ENCODE assay signal across 8 cellular contexts in genomic region chr20:59560588-59561227, GRCh38. TPM values are rescaled to one million over a fixed set of nuclear protein-coding genes. Genes with fewer than 3 reads are reported as not detected.
DNase-seq lines count a peak whose midpoint lies in the region; ATAC-seq and TF ChIP-seq lines count a peak whose summit lies in the region.

No MANE protein-coding gene starts in this region.

- no peaks in the 10 kb centered on the region for H3K4me1 ChIP-seq in DND-41 (ENCODE audit: insufficient read depth, low read length)
- no peaks in the 10 kb centered on the region for H3K4me1 ChIP-seq in breast epithelium

- peaks cover 4% of the 10 kb centered on the region; the same call in 1 of the 2 replicates for H4K20me1 ChIP-seq in DND-41 (ENCODE audit: insufficient read depth, low read length)

- no peak overlapping the region for H3K27ac ChIP-seq in DND-41 (ENCODE audit: low read length)
- no peak overlapping the region for H3K27ac ChIP-seq in breast epithelium

- no peaks in the 10 kb centered on the region for H3K9me3 ChIP-seq in DND-41 (ENCODE audit: insufficient read depth, low read length, severe bottlenecking)
- no peaks in the 10 kb centered on the region for H3K9me3 ChIP-seq in breast epithelium

- intact Hi-C loops in breast epithelium (cut with DNase I; ENCODE audit: low total_unique reads), result no loop called here

- no peak overlapping the region for H3K9ac ChIP-seq in DND-41 (ENCODE audit: low read depth, low read length)

- H2AFZ ChIP-seq in DND-41 (ENCODE audit: low read depth, low read length), result no peak overlapping the region

- H3K4me2 ChIP-seq in DND-41 (ENCODE audit: insufficient read depth, low read length), result no peak overlapping the region

- no peak overlapping the region for H3K4me3 ChIP-seq in DND-41 (ENCODE audit: low read depth in 1 of 2, low read length in 2 of 2)
- H3K4me3 ChIP-seq in LNCaP clone FGC (ENCODE audit: low read depth, low read length), result no peak overlapping the region
- no peak overlapping the region for H3K4me3 ChIP-seq in breast epithelium

- ATAC-seq in DND-41 (ENCODE audit: insufficient read depth, low read depth) (no peak), GM18870 (IDR thresholded peaks at IDR 0.05; ENCODE audit: unreplicated experiment) (no peak)

- no peak for TF ChIP-seq POLR2A in breast epithelium (IDR thresholded peaks at IDR 0.05)

- H3K79me2 ChIP-seq in DND-41 (ENCODE audit: insufficient read depth, low read length), result no peaks in the 10 kb centered on the region

- TF ChIP-seq CTCF in DND-41 (IDR thresholded peaks at IDR 0.05; ENCODE audit: borderline replicate concordance, extremely low read depth, low read length, poor library complexity, severe bottlenecking), result peak; percentile 62
- TF ChIP-seq CTCF in LNCaP clone FGC (IDR thresholded peaks at IDR 0.05; ENCODE audit: control insufficient read depth, extremely low read depth, insufficient read depth), result peak; percentile 43; the same call in 1 of the 2 replicates
- peak in 2 of 3 donors; percentile 18 to 24 for TF ChIP-seq CTCF in breast epithelium (IDR thresholded peaks at IDR 0.05)

- H3K27me3 ChIP-seq in DND-41 (ENCODE audit: insufficient read depth, low read length, poor library complexity), result peaks cover 5% of the 10 kb centered on the region
- peaks cover 0 to 14% of the 10 kb centered on the region in 2 donors for H3K27me3 ChIP-seq in breast epithelium

- no peaks in the 10 kb centered on the region for H3K36me3 ChIP-seq in DND-41 (ENCODE audit: insufficient read depth, low read length)
- no peaks in the 10 kb centered on the region for H3K36me3 ChIP-seq in breast epithelium

- no peak for DNase-seq in DND-41
- DNase-seq in LNCaP clone FGC (ENCODE audit: low read depth), result no peak
- no peak for DNase-seq in breast epithelium (ENCODE audit: low spot score in 2 of 2)
- peak; percentile 2 for DNase-seq in myocyte (ENCODE audit: low read depth)
- no peak for DNase-seq in activated CD8-positive, alpha-beta memory T cell treated with anti-CD3 and anti-CD28 coated beads, Interleukin-2, amount 50 U/mL, for 4 hours
- no peak for DNase-seq in NCI-H345 treated with DMSO at 0.1 percent for 48 hours (lab: John Stamatoyannopoulos, UW; ENCODE audit: unreplicated experiment)
- DNase-seq in DMS79 (lab: John Stamatoyannopoulos, UW), result no peak

RNA-seq across cellular contexts. Expression of gene PHACTR3, which starts 43.6 kb away (rescaled TPM):
- total RNA-seq in breast epithelium (under 1 TPM; 0.16 to 0.33 (median 0.29) TPM), myocyte (not detected in 2 replicates)
- not detected for polyA plus RNA-seq in myocyte (2012)
